ENCODE assay signal across 8 cellular contexts in genomic region chr16:4612977-4613635, GRCh38. TPM values are rescaled to one million over a fixed set of nuclear protein-coding genes. Genes with fewer than 3 reads are reported as not detected.
DNase-seq lines count a peak whose midpoint lies in the region; ATAC-seq, FAIRE-seq and TF ChIP-seq lines count a peak whose summit lies in the region.

No MANE protein-coding gene starts in this region.

- H3K79me2 ChIP-seq in DND-41 (ENCODE audit: insufficient read depth, low read length) (peaks cover 69% of the 10 kb centered on the region), OCI-LY3 (ENCODE audit: low read length) (peaks cover 45% of the 10 kb centered on the region)

- H3K4me2 ChIP-seq in DND-41 (ENCODE audit: insufficient read depth, low read length) (peak overlapping the region; percentile 92), OCI-LY3 (ENCODE audit: low read length) (peak overlapping the region; percentile 92)

- H4K20me1 ChIP-seq in DND-41 (ENCODE audit: insufficient read depth, low read length) (peaks cover 55% of the 10 kb centered on the region), OCI-LY3 (ENCODE audit: insufficient read depth, low read length) (peaks cover 16% of the 10 kb centered on the region)

- no peak for FAIRE-seq in pancreas (lab: Jason Lieb, UNC)

- H3K9me3 ChIP-seq in DND-41 (ENCODE audit: insufficient read depth, low read length, severe bottlenecking), result no peaks in the 10 kb centered on the region
- H3K9me3 ChIP-seq in OCI-LY3 (ENCODE audit: insufficient read depth, low read length), result no peaks in the 10 kb centered on the region
- no peaks in the 10 kb centered on the region for H3K9me3 ChIP-seq in pancreas

- TF ChIP-seq CTCF in DND-41 (IDR thresholded peaks at IDR 0.05; ENCODE audit: borderline replicate concordance, extremely low read depth, low read length, poor library complexity, severe bottlenecking), result no peak
- TF ChIP-seq CTCF in OCI-LY3 (IDR thresholded peaks at IDR 0.05; ENCODE audit: low read depth, low read length), result no peak
- no peak for TF ChIP-seq CTCF in epithelial cell of proximal tubule (conservative IDR thresholded peaks at IDR 0.05; ENCODE audit: low read depth, low read length)
- no peak for TF ChIP-seq CTCF in pancreas (IDR thresholded peaks at IDR 0.05)

- ATAC-seq in DND-41 (ENCODE audit: insufficient read depth, low read depth) (no peak), pancreas (no peak), HG03097 (IDR thresholded peaks at IDR 0.05; ENCODE audit: low FRiP score, unreplicated experiment) (no peak)

- DNase-seq in DND-41, result no peak
- no peak for DNase-seq in epithelial cell of proximal tubule (ENCODE audit: low read depth)
- DNase-seq in pancreas, result no peak
- DNase-seq in COR-L47 (lab: John Stamatoyannopoulos, UW), result no peak
- DNase-seq in midbrain (lab: John Stamatoyannopoulos, UW), result no peak
- no peak for DNase-seq in SKM-1 treated with dmso at 0.1 percent for 144 hours (lab: John Stamatoyannopoulos, UW; ENCODE audit: unreplicated experiment)

- peak overlapping the region; percentile 36 to 66; a peak in 3 of 4 replicates for H3K4me3 ChIP-seq in DND-41 (ENCODE audit: low read depth in 1 of 2, low read length in 2 of 2)
- H3K4me3 ChIP-seq in OCI-LY3 (ENCODE audit: low read length), result peak overlapping the region; percentile 84
- H3K4me3 ChIP-seq in epithelial cell of proximal tubule (ENCODE audit: low read depth, low read length), result peak overlapping the region; percentile 79
- H3K4me3 ChIP-seq in pancreas, result peak overlapping the region; percentile 84 to 97 (median 91)

- intact Hi-C loops in pancreas (cut with DNase I), result loop anchor here in 1 of 3 donors (10.0 kb wide), 1 partner anchor 342 kb away; the partner anchor contains the start of gene SEC14L5

- H3K4me1 ChIP-seq in DND-41 (ENCODE audit: insufficient read depth, low read length) (peaks cover 46% of the 10 kb centered on the region), OCI-LY3 (ENCODE audit: low read length) (peaks cover 19% of the 10 kb centered on the region), pancreas (peaks cover 10 to 17% (median 15%) of the 10 kb centered on the region in 3 donors)

- H3K9ac ChIP-seq in DND-41 (ENCODE audit: low read depth, low read length) (peak overlapping the region; percentile 82), OCI-LY3 (ENCODE audit: low read length) (peak overlapping the region; percentile 76)

- 35 to 36% methylated on average over 13 to 14 of the region's 14 CpGs for WGBS in pancreas, 2 donors

- H3K36me3 ChIP-seq in DND-41 (ENCODE audit: insufficient read depth, low read length) (peaks cover 27% of the 10 kb centered on the region), OCI-LY3 (replicated peaks; ENCODE audit: low read depth, low read length) (no peaks in the 10 kb centered on the region), pancreas (peaks cover 0 to 11% (median 7%) of the 10 kb centered on the region in 3 donors)

- H3K27me3 ChIP-seq in DND-41 (ENCODE audit: insufficient read depth, low read length, poor library complexity) (no peaks in the 10 kb centered on the region), OCI-LY3 (ENCODE audit: low read depth, low read length) (no peaks in the 10 kb centered on the region), pancreas (no peaks in the 10 kb centered on the region)

- H2AFZ ChIP-seq in DND-41 (ENCODE audit: low read depth, low read length) (no peak overlapping the region), OCI-LY3 (ENCODE audit: low read depth, low read length) (no peak overlapping the region)

- peak overlapping the region; percentile 54 for H3K27ac ChIP-seq in DND-41 (ENCODE audit: low read length)
- H3K27ac ChIP-seq in OCI-LY3 (ENCODE audit: low read length), result no peak overlapping the region
- no peak overlapping the region for H3K27ac ChIP-seq in pancreas

RNA-seq across cellular contexts. Expression of gene UBALD1, which starts 1.6 kb away (rescaled TPM):
- 9.2 and 10.4 TPM in 2 replicates for total RNA-seq in epithelial cell of proximal tubule
- total RNA-seq in pancreas, result 10 to 100 TPM in 5 of 6 donors, 1 to 10 TPM in 1; 9.1 to 19.4 (median 14.3) TPM
- polyA plus RNA-seq in pancreas, result 10 to 100 TPM; 29.3 to 42.5 TPM

RNA-seq across cellular contexts. Expression of gene MGRN1, which starts 11.5 kb away (rescaled TPM):
- total RNA-seq in epithelial cell of proximal tubule (40.6 and 41.3 TPM in 2 replicates), pancreas (10 to 100 TPM; 29.0 to 43.8 (median 33.0) TPM)
- polyA plus RNA-seq in pancreas, result 10 to 100 TPM; 17.2 to 29.9 TPM

RNA-seq across cellular contexts. Expression of gene C16orf96, which starts 57.0 kb away (rescaled TPM):
- total RNA-seq in epithelial cell of proximal tubule (not detected in 2 replicates), pancreas (under 1 TPM; 0.28 to 0.47 (median 0.34) TPM)
- under 1 TPM; 0.30 to 0.31 TPM for polyA plus RNA-seq in pancreas
